8 cellular contexts compared by ENCODE assay signal in genomic region chr3:37993811-37994638, GRCh38. TPM values are rescaled to one million over a fixed set of nuclear protein-coding genes. Genes with fewer than 3 reads are reported as not detected.
DNase-seq lines count a peak whose midpoint lies in the region; ATAC-seq and TF ChIP-seq lines count a peak whose summit lies in the region.

No MANE protein-coding gene starts in this region.

- DNase-seq in DMS114 treated with DMSO at 0.1 percent for 48 hours (lab: John Stamatoyannopoulos, UW; ENCODE audit: unreplicated experiment) (peak; percentile 57), dermis microvascular lymphatic vessel endothelial cell (ENCODE audit: low read depth in 2 of 2) (peak; percentile 6 to 78), lower lobe of right lung (peak; percentile 91), NCI-H524 (lab: John Stamatoyannopoulos, UW) (no peak)
- peak; percentile 80 for DNase-seq in Jurkat, Clone E6-1 (ENCODE audit: low read depth, low spot score)
- DNase-seq in activated CD4-positive, alpha-beta T cell treated with anti-CD3 and anti-CD28 coated beads for 4 hours = peak; percentile 44 to 58
- peak in 2 of 3 experiments; percentile 38 to 61 for DNase-seq in stimulated activated CD4-positive, alpha-beta T cell treated with anti-CD3 and anti-CD28 coated beads, TNF-alpha, amount 100 ng/mL, for 4 hours (ENCODE audit: low read depth in 3 of 3)

- ATAC-seq in GM21526 (IDR thresholded peaks at IDR 0.05; ENCODE audit: low FRiP score, unreplicated experiment) (peak; percentile 46), lower lobe of right lung (peak; percentile 50 to 53)

- peaks cover 48% of the 10 kb centered on the region for H3K4me1 ChIP-seq in lower lobe of right lung

- peak overlapping the region; percentile 86 for H3K27ac ChIP-seq in lower lobe of right lung

- H3K9me3 ChIP-seq in lower lobe of right lung = no peaks in the 10 kb centered on the region

- TF ChIP-seq CTCF in lower lobe of right lung (IDR thresholded peaks at IDR 0.05) = no peak

- no peaks in the 10 kb centered on the region for H3K36me3 ChIP-seq in lower lobe of right lung

- intact Hi-C loops in lower lobe of right lung (cut with DNase I) = no loop called here

- H3K4me3 ChIP-seq in Jurkat, Clone E6-1 (ENCODE audit: low read length) = peak overlapping the region; percentile 78
- H3K4me3 ChIP-seq in lower lobe of right lung = peak overlapping the region; percentile 63

- no peaks in the 10 kb centered on the region for H3K27me3 ChIP-seq in lower lobe of right lung (ENCODE audit: low read depth)

RNA-seq across cellular contexts. Expression of gene VILL, which starts 3.4 kb away (rescaled TPM):
- polyA plus RNA-seq in Jurkat, Clone E6-1 (2012; ENCODE audit: insufficient read depth, insufficient read length) = 33.3 TPM
- 2.2 and 4.0 TPM in 2 replicates for total RNA-seq in dermis microvascular lymphatic vessel endothelial cell
- total RNA-seq in lower lobe of right lung = 12.5 TPM

RNA-seq across cellular contexts. Expression of gene PLCD1, which starts 35.4 kb away (rescaled TPM):
- 5.1 TPM for polyA plus RNA-seq in Jurkat, Clone E6-1 (2012; ENCODE audit: insufficient read depth, insufficient read length)
- total RNA-seq in dermis microvascular lymphatic vessel endothelial cell (13.2 and 13.7 TPM in 2 replicates), lower lobe of right lung (30.1 TPM)

RNA-seq across cellular contexts. Expression of gene DLEC1, which starts 45.0 kb away (rescaled TPM):
- polyA plus RNA-seq in Jurkat, Clone E6-1 (2012; ENCODE audit: insufficient read depth, insufficient read length) = 0.79 TPM
- total RNA-seq in dermis microvascular lymphatic vessel endothelial cell (under 0.01 TPM in 2 replicates), lower lobe of right lung (15.0 TPM)

Comparison
In these comparisons a context has a peak if more than half of its experiments do, and no peak if none do; other contexts are left out.
1. DNase-seq: peak in DMS114 treated with DMSO at 0.1 percent for 48 hours (single experiment), Jurkat, Clone E6-1 (single experiment), activated CD4-positive, alpha-beta T cell treated with anti-CD3 and anti-CD28 coated beads for 4 hours (2 of 2), dermis microvascular lymphatic vessel endothelial cell (2 of 2), lower lobe of right lung (single experiment) and stimulated activated CD4-positive, alpha-beta T cell treated with anti-CD3 and anti-CD28 coated beads, TNF-alpha, amount 100 ng/mL, for 4 hours (2 of 3); none in NCI-H524 (0 of 2).
2. RNA of gene DLEC1, which starts 45.0 kb away (total RNA-seq): 15.0 TPM in lower lobe of right lung (single experiment); under 0.01 TPM in dermis microvascular lymphatic vessel endothelial cell; every median in the first group is over 10 times any median in the second.